In the genomic region with DNA sequence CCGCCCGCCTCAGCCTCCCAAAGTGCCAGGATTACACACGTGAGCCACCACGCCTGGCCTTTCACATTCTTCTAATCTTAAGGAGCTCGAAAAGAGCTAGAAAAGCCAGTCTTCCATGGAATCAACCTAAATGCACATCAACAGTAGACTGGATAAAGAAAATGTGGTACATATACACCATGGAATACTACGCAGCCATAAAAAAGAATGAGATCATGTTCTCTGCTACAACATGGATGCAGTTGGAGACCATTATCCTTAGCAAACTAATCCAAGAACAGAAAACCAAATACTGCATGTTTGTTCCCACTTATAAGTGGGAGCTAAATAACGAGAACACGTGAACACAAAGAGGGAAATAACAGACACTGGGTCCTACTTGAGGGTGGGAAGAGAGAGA, we compare ENCODE assay signal across 17 cellular contexts.
"Had no signal": no experiment of that assay in that cellular context is flagged by ENCODE, and none has a peak within 500 bp of the region (broad histone marks: within the 10 kb centered on the region; RNA-seq: fewer than 3 reads in every experiment).

No MANE protein-coding gene starts in this region.

- H3K27me3 Mint-ChIP-seq: activated B cell treated with CpG ODN at 0.5 μM for 24 hours; activated CD8-positive, alpha-beta memory T cell treated with anti-CD3 and anti-CD28 coated beads, Interleukin-2, amount 10 ng/mL, durations not matched to agents 7 days and 5 days; activated T-cell treated with anti-CD3 and anti-CD28 coated beads, Interleukin-2, amount 50 U/mL, for 24 hours had no signal

- H3K9me3 Mint-ChIP-seq: activated B cell treated with CpG ODN at 0.5 μM for 24 hours; activated T-cell treated with anti-CD3 and anti-CD28 coated beads, Interleukin-2, amount 50 U/mL, for 24 hours; nephron; T-helper 1 cell treated with Interleukin-12 subunit alpha and Interleukin-12 subunit beta and Interleukin-4 antibody, amounts not matched to agents 30 μg/mL and 1 μg/mL, for 36 hours had no signal

- H3K27me3 ChIP-seq: cardiac muscle cell, dorsolateral prefrontal cortex, hepatocyte, left lung, tibial artery had no signal

- DNase-seq: activated B cell treated with CpG ODN at 0.5 μM for 24 hours; activated CD4-positive, alpha-beta T cell treated with anti-CD3 and anti-CD28 coated beads, Interleukin-2, amount 50 U/mL, for 4 hours; activated CD8-positive, alpha-beta memory T cell treated with anti-CD3 and anti-CD28 coated beads, Interleukin-2, amount 10 ng/mL, durations not matched to agents 7 days and 5 days; activated gamma-delta T cell; activated T-cell treated with anti-CD3 and anti-CD28 coated beads, Interleukin-2, amount 50 U/mL, for 24 hours; dorsolateral prefrontal cortex; left lung; mammary epithelial cell; occipital lobe; tibial artery had no signal

- H3K36me3 ChIP-seq: cardiac muscle cell had no signal

- H3K4me3 ChIP-seq: cardiac muscle cell, dorsolateral prefrontal cortex, hepatocyte, left lung, tibial artery had no signal

- H3K27ac Mint-ChIP-seq: nephron had no signal

- H3K27ac ChIP-seq: cardiac muscle cell, dorsolateral prefrontal cortex, hepatocyte, left lung, tibial artery had no signal

- H3K4me3 Mint-ChIP-seq: activated B cell treated with CpG ODN at 0.5 μM for 24 hours; activated T-cell treated with anti-CD3 and anti-CD28 coated beads, Interleukin-2, amount 50 U/mL, for 24 hours had no signal

- ATAC-seq: activated CD8-positive, alpha-beta memory T cell treated with anti-CD3 and anti-CD28 coated beads, Interleukin-2, amount 10 ng/mL, durations not matched to agents 7 days and 5 days; left lung had no signal

- H3K9me3 ChIP-seq: left lung, tibial artery had no signal

- FAIRE-seq: keratinocyte, TTC549, urothelium cell line had no signal
